In genomic region chr2:137968477-137969417, GRCh38 we compare ENCODE assay signal across 1 cellular context.
TF ChIP-seq lines count a peak whose summit lies in the region.

No MANE protein-coding gene starts in this region.

TF ChIP-seq in SK-N-SH treated with all-trans-retinoic acid at 6 μM for 48 hours, 23 proteins besides CTCF, POLR2A, EP300 and RAD21 (continued from another document):
- TF ChIP-seq, protein P1, sequence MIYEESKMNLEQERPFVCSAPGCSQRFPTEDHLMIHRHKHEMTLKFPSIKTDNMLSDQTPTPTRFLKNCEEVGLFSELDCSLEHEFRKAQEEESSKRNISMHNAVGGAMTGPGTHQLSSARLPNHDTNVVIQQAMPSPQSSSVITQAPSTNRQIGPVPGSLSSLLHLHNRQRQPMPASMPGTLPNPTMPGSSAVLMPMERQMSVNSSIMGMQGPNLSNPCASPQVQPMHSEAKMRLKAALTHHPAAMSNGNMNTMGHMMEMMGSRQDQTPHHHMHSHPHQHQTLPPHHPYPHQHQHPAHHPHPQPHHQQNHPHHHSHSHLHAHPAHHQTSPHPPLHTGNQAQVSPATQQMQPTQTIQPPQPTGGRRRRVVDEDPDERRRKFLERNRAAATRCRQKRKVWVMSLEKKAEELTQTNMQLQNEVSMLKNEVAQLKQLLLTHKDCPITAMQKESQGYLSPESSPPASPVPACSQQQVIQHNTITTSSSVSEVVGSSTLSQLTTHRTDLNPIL (CRISPR knock-in tag; IDR thresholded peaks at IDR 0.05; ENCODE audit: low read depth): no peak
- TF ChIP-seq ZNF8 (CRISPR knock-in tag; IDR thresholded peaks at IDR 0.05): no peak
